In genomic region chr10:8462565-8462964, GRCh38 we compare ENCODE assay signal across 22 cellular contexts.
DNase-seq lines count a peak whose midpoint lies in the region; ATAC-seq and TF ChIP-seq lines count a peak whose summit lies in the region.
"Had no signal": no experiment of that assay in that cellular context is flagged by ENCODE, and none has a peak within 500 bp of the region (broad histone marks: within the 10 kb centered on the region; RNA-seq: fewer than 3 reads in every experiment).

No MANE protein-coding gene starts in this region.

- H3K79me2 ChIP-seq in mammary epithelial cell (ENCODE audit: insufficient read depth, low read length): no peaks in the 10 kb centered on the region

- 79% methylated on average over 3 of the region's 3 CpGs for WGBS in mammary epithelial cell (ENCODE audit: low coverage, missing lambda C conversion rate)

- H3K36me3 Mint-ChIP-seq in MCF 10A (ENCODE audit: insufficient read depth, unreplicated experiment) (no peaks in the 10 kb centered on the region), T-helper 17 cell (ENCODE audit: low read depth) (peaks cover 8% of the 10 kb centered on the region), endothelial cell (ENCODE audit: low read depth, unreplicated experiment) (no peaks in the 10 kb centered on the region)

- no TSS peak for BruUV-seq in mammary epithelial cell (replicated peaks; lab: Mats Ljungman, UMichigan)
- no TSS peak for BruUV-seq in MCF 10A (replicated peaks; lab: Mats Ljungman, UMichigan)

- H3K9me3 ChIP-seq in mammary epithelial cell (replicated peaks; ENCODE audit: insufficient read depth, low read length): peaks cover 4% of the 10 kb centered on the region
- no peaks in the 10 kb centered on the region for H3K9me3 ChIP-seq in T-helper 17 cell (ENCODE audit: control insufficient read depth, low read length, poor library complexity, severe bottlenecking)
- peaks cover 0 to 6% (median 0%) of the 10 kb centered on the region in 4 donors for H3K9me3 ChIP-seq in Peyer's patch

- ATAC-seq in T-helper 17 cell (no peak), foreskin keratinocyte (no peak)
- ATAC-seq: HCT116 had no signal

- H3K4me3 Mint-ChIP-seq in MCF 10A (ENCODE audit: unreplicated experiment): no peak overlapping the region
- peak overlapping the region; percentile 46 for H3K4me3 Mint-ChIP-seq in T-helper 17 cell
- H3K4me3 Mint-ChIP-seq in endothelial cell (ENCODE audit: unreplicated experiment): no peak overlapping the region
- H3K4me3 Mint-ChIP-seq: B cell; CD4-positive, CD25-positive, alpha-beta regulatory T cell; CD8-positive, alpha-beta memory T cell; HFFc6 had no signal

- DNase-seq in mammary epithelial cell: peak; percentile 33
- no peak for DNase-seq in MCF 10A (ENCODE audit: unreplicated experiment)
- no peak for DNase-seq in T-helper 17 cell
- peak; percentile 22 to 36 for DNase-seq in foreskin keratinocyte
- DNase-seq in superior temporal gyrus (ENCODE audit: extremely low spot score): peak; percentile 20
- no peak for DNase-seq in endothelial cell (ENCODE audit: low spot score)
- DNase-seq in activated T-cell treated with anti-CD3 and anti-CD28 coated beads, Interleukin-2, amount 50 U/mL, for 48 hours: no peak
- DNase-seq in Peyer's patch: no peak
- DNase-seq: 8988T; CD4-positive, CD25-positive, alpha-beta regulatory T cell; CD8-positive, alpha-beta memory T cell; COR-L47; DMS 273 treated with DMSO at 0.1 percent for 48 hours; DMS53; GDM1; GOT3; H7; HFFc6; IMR-90 had no signal

- H3K4me3 ChIP-seq in mammary epithelial cell (replicated peaks in 1 of 3; ENCODE audit: insufficient read depth in 1 of 3, low read depth in 2 of 3, low read length in 3 of 3): no peak overlapping the region
- H3K4me3 ChIP-seq in Peyer's patch: no peak overlapping the region
- H3K4me3 ChIP-seq: BLaER1 treated with 17β-estradiol and CSF1 and Interleukin-3, amounts not matched to agents 10 nM and 100 nM had no signal

- POLR2A ChIA-PET in MCF 10A (lab: Yijun Ruan, JAX): no interaction called here

- H3K27ac Mint-ChIP-seq in MCF 10A (ENCODE audit: low read depth, unreplicated experiment) (no peak overlapping the region), T-helper 17 cell (no peak overlapping the region), endothelial cell (ENCODE audit: unreplicated experiment) (no peak overlapping the region)
- H3K27ac Mint-ChIP-seq: B cell; CD4-positive, CD25-positive, alpha-beta regulatory T cell; HFFc6 had no signal

- H2AFZ ChIP-seq in mammary epithelial cell (ENCODE audit: low read depth, low read length): no peak overlapping the region

- no peak overlapping the region for H3K4me2 ChIP-seq in mammary epithelial cell (ENCODE audit: insufficient read depth, low read depth, low read length)
- H3K4me2 ChIP-seq: BLaER1 treated with 17β-estradiol and CSF1 and Interleukin-3, amounts not matched to agents 10 nM and 100 nM had no signal

- H3K27me3 Mint-ChIP-seq in MCF 10A (ENCODE audit: insufficient read depth, unreplicated experiment): no peaks in the 10 kb centered on the region
- H3K27me3 Mint-ChIP-seq in T-helper 17 cell: peaks cover 14% of the 10 kb centered on the region
- peaks cover 3% of the 10 kb centered on the region for H3K27me3 Mint-ChIP-seq in endothelial cell (ENCODE audit: unreplicated experiment)
- H3K27me3 Mint-ChIP-seq: B cell had no signal

- H3K4me1 Mint-ChIP-seq in MCF 10A (ENCODE audit: insufficient read depth, unreplicated experiment) (no peaks in the 10 kb centered on the region), T-helper 17 cell (no peaks in the 10 kb centered on the region), endothelial cell (ENCODE audit: unreplicated experiment) (no peaks in the 10 kb centered on the region)
- H3K4me1 Mint-ChIP-seq: B cell; CD4-positive, CD25-positive, alpha-beta regulatory T cell; CD8-positive, alpha-beta memory T cell had no signal

- H3K36me3 ChIP-seq in mammary epithelial cell (ENCODE audit: insufficient read depth, low read length): no peaks in the 10 kb centered on the region
- no peaks in the 10 kb centered on the region for H3K36me3 ChIP-seq in Peyer's patch
- H3K36me3 ChIP-seq: BLaER1 treated with 17β-estradiol and CSF1 and Interleukin-3, amounts not matched to agents 10 nM and 100 nM had no signal

- no peaks in the 10 kb centered on the region for H3K9me3 Mint-ChIP-seq in MCF 10A (ENCODE audit: unreplicated experiment)
- no peaks in the 10 kb centered on the region for H3K9me3 Mint-ChIP-seq in endothelial cell (ENCODE audit: unreplicated experiment)

- H3K4me1 ChIP-seq in mammary epithelial cell (ENCODE audit: insufficient read depth, low read length) (no peaks in the 10 kb centered on the region), foreskin keratinocyte (no peaks in the 10 kb centered on the region), Peyer's patch (no peaks in the 10 kb centered on the region)
- H3K4me1 ChIP-seq: BLaER1 treated with 17β-estradiol and CSF1 and Interleukin-3, amounts not matched to agents 10 nM and 100 nM had no signal

- H3K27ac ChIP-seq in mammary epithelial cell (ENCODE audit: insufficient read depth, low read depth, low read length) (no peak overlapping the region), foreskin keratinocyte (no peak overlapping the region), Peyer's patch (no peak overlapping the region)
- H3K27ac ChIP-seq: BLaER1 treated with 17β-estradiol and CSF1 and Interleukin-3, amounts not matched to agents 10 nM and 100 nM had no signal

- in situ Hi-C loops in mammary epithelial cell (cut with MboI; ENCODE audit: low sequenced_read_pairs in 2 of 2): no loop called here

- no peak for TF ChIP-seq CTCF in mammary epithelial cell (conservative IDR thresholded peaks at IDR 0.05 in 1 of 2, IDR thresholded peaks at IDR 0.05 in 1 of 2; ENCODE audit: extremely low read depth in 1 of 2, insufficient read depth in 1 of 2, low read depth in 1 of 2, low read length in 2 of 2)
- TF ChIP-seq CTCF in MCF 10A (IDR thresholded peaks at IDR 0.05; ENCODE audit: unreplicated experiment): no peak
- no peak for TF ChIP-seq CTCF in foreskin keratinocyte (conservative IDR thresholded peaks at IDR 0.05)
- no peak for TF ChIP-seq CTCF in endothelial cell (IDR thresholded peaks at IDR 0.05; ENCODE audit: unreplicated experiment)
- no peak for TF ChIP-seq CTCF in Peyer's patch (IDR thresholded peaks at IDR 0.05)

- no peaks in the 10 kb centered on the region for H4K20me1 ChIP-seq in mammary epithelial cell (ENCODE audit: insufficient read depth, low read length)
- H4K20me1 ChIP-seq: BLaER1 treated with 17β-estradiol and CSF1 and Interleukin-3, amounts not matched to agents 10 nM and 100 nM had no signal

- H3K9ac ChIP-seq in mammary epithelial cell (ENCODE audit: insufficient read depth, low read length): no peak overlapping the region
- H3K9ac ChIP-seq: BLaER1 treated with 17β-estradiol and CSF1 and Interleukin-3, amounts not matched to agents 10 nM and 100 nM had no signal

- CTCF ChIA-PET in mammary epithelial cell (lab: Charles Lee; ENCODE audit: low non-redundant PET): no interaction called here
- CTCF ChIA-PET in MCF 10A (lab: Yijun Ruan, JAX): no interaction called here

- intact Hi-C loops in mammary epithelial cell (cut with micrococcal nuclease): no loop called here
- intact Hi-C loops in MCF 10A (cut with micrococcal nuclease): no loop called here

- dilution Hi-C loops in mammary epithelial cell (cut with HindIII; ENCODE audit: low sequenced_read_pairs): no loop called here

- H3K27me3 ChIP-seq in mammary epithelial cell (ENCODE audit: insufficient read depth, low read length) (no peaks in the 10 kb centered on the region), foreskin keratinocyte (no peaks in the 10 kb centered on the region), Peyer's patch (no peaks in the 10 kb centered on the region)
- H3K27me3 ChIP-seq: BLaER1 treated with 17β-estradiol and CSF1 and Interleukin-3, amounts not matched to agents 10 nM and 100 nM had no signal

- no peak for TF ChIP-seq POLR2A in Peyer's patch (IDR thresholded peaks at IDR 0.05)

Comparison
In these comparisons a context has a peak if more than half of its experiments do, and no peak if none do; other contexts are left out.
1. DNase-seq: peak in mammary epithelial cell (single experiment), foreskin keratinocyte (2 of 2) and superior temporal gyrus (single experiment); none in MCF 10A (single experiment), T-helper 17 cell (0 of 3), endothelial cell (single experiment), activated T-cell treated with anti-CD3 and anti-CD28 coated beads, Interleukin-2, amount 50 U/mL, for 48 hours (0 of 2) and Peyer's patch (0 of 3).